ENCODE assay signal across 31 cellular contexts in genomic region chr1:228112167-228112566, GRCh38.
"Had no signal": no experiment of that assay in that cellular context is flagged by ENCODE, and none has a peak within 500 bp of the region (broad histone marks: within the 10 kb centered on the region; RNA-seq: fewer than 3 reads in every experiment).

No MANE protein-coding gene starts in this region.

- H3K27me3 ChIP-seq: SJSA1 had no signal

- H3K9me3 ChIP-seq: SJSA1, SK-N-SH had no signal

- H3K9ac ChIP-seq: SK-N-SH had no signal

- H3K27ac ChIP-seq: PC-9, SJSA1 had no signal

- ATAC-seq: Panc1 had no signal

- H3K4me2 ChIP-seq: PC-9, SK-N-SH had no signal

- H3K4me3 ChIP-seq: PC-9, SJSA1 had no signal

- H2AFZ ChIP-seq: PC-9 had no signal

- FAIRE-seq: RCC 7860 had no signal

- DNase-seq: Karpas-422, KG1, NCI-H1048, NCI-H1092 treated with DMSO at 0.1 percent for 48 hours, NCI-H1105 treated with DMSO at 0.1 percent for 48 hours, NCI-H1417, NCI-H1436, NCI-H146, NCI-H1694, NCI-H187, NCI-H1930, NCI-H2029 treated with DMSO at 0.1 percent for 48 hours, NCI-H2081 treated with DMSO at 0.1 percent for 48 hours, NCI-H2107, NCI-H2171, NCI-H226, NCI-H446 treated with DMSO at 0.1 percent for 48 hours, NCI-H510A, NCI-H524, NCI-H526, NCI-H69, NCI-H748 treated with DMSO at 0.1 percent for 48 hours, NCI-H82, PC-9, Right ventricle myocardium superior, SHP77 treated with DMSO at 0.1 percent for 48 hours, SK-N-SH, SW 1271 had no signal
